In genomic region chr17:21665935-21666493, GRCh38 we compare ENCODE assay signal across 14 cellular contexts. TPM values are rescaled to one million over a fixed set of nuclear protein-coding genes. Genes with fewer than 3 reads are reported as not detected.
DNase-seq lines count a peak whose midpoint lies in the region; ATAC-seq and TF ChIP-seq lines count a peak whose summit lies in the region.
"Not testable (repeated sequence)": the region's sequence is repeated elsewhere in the genome, so short reads cannot be mapped to it uniquely, and the experiment has no call there.
"Had no signal": no experiment of that assay in that cellular context is flagged by ENCODE, and none has a peak within 500 bp of the region (broad histone marks: within the 10 kb centered on the region; RNA-seq: fewer than 3 reads in every experiment).

No MANE protein-coding gene starts in this region.

- H2AFZ ChIP-seq in Karpas-422 (ENCODE audit: low read length), result not testable (repeated sequence)

- not testable (repeated sequence) for H3K4me1 Mint-ChIP-seq in natural killer cell; type B pancreatic cell (ENCODE audit: unreplicated experiment)

- H3K9ac ChIP-seq in Karpas-422 (ENCODE audit: low read length), result not testable (repeated sequence)

- intact Hi-C loops in cardiac septum (cut with DNase I); natural killer cell (cut with micrococcal nuclease): not testable (repeated sequence)

- not testable (repeated sequence) for H3K9me3 ChIP-seq in Karpas-422 (ENCODE audit: low read length)
- peaks cover 0 to 11% of the 10 kb centered on the region in 2 donors for H3K9me3 ChIP-seq in lung (ENCODE audit: control insufficient read depth in 2 of 2, insufficient read depth in 1 of 2, low read length in 1 of 2)

- not testable (repeated sequence) for H3K4me3 ChIP-seq in Karpas-422 (ENCODE audit: low read length); lung

- H3K4me2 ChIP-seq in Karpas-422 (ENCODE audit: low read depth, low read length, poor library complexity, severe bottlenecking), result not testable (repeated sequence)

- H4K20me1 ChIP-seq in Karpas-422 (ENCODE audit: insufficient read depth, low read depth, low read length), result not testable (repeated sequence)

- not testable (repeated sequence) for TF ChIP-seq CTCF in lung (IDR thresholded peaks at IDR 0.05; ENCODE audit: control extremely low read depth, extremely low read depth); natural killer cell (IDR thresholded peaks at IDR 0.05); type B pancreatic cell (conservative IDR thresholded peaks at IDR 0.05)

- H3K27ac Mint-ChIP-seq in natural killer cell, type B pancreatic cell: not testable (repeated sequence)

- not testable (repeated sequence) for H3K79me2 ChIP-seq in Karpas-422 (ENCODE audit: low read length)

- not testable (repeated sequence) for H3K4me3 Mint-ChIP-seq in natural killer cell, type B pancreatic cell

- DNase-seq in Karpas-422 (peak; percentile 31), cardiac septum (ENCODE audit: low spot score) (peak; percentile 73), lung (ENCODE audit: low spot score) (peak; percentile 31), natural killer cell (peak; percentile 13), type B pancreatic cell (ENCODE audit: extremely low spot score, unreplicated experiment) (peak; percentile 67)
- DNase-seq in activated T-cell treated with anti-CD3 and anti-CD28 coated beads, Interleukin-2, amount 50 U/mL, for 48 hours, result peak; percentile 12

- WGBS in lung, 2 donors, result 40 to 48% methylated on average over 2 of the region's 2 CpGs

- not testable (repeated sequence) for H3K36me3 ChIP-seq in Karpas-422 (ENCODE audit: insufficient read depth, low read length); lung (ENCODE audit: control insufficient read depth in 2 of 2, insufficient read depth in 2 of 2, low read length in 2 of 2)

- not testable (repeated sequence) for H3K27me3 ChIP-seq in Karpas-422 (ENCODE audit: low read length); lung (ENCODE audit: control insufficient read depth, insufficient read depth)

- not testable (repeated sequence) for H3K27ac ChIP-seq in Karpas-422 (ENCODE audit: low read length); lung (ENCODE audit: low read depth in 1 of 2, low read length in 1 of 2)

- H3K4me1 ChIP-seq in Karpas-422 (ENCODE audit: low read length); lung (ENCODE audit: control insufficient read depth in 2 of 2, insufficient read depth in 2 of 2, low read length in 2 of 2): not testable (repeated sequence)

- ATAC-seq in lung (ENCODE audit: insufficient read depth, low FRiP score); natural killer cell: not testable (repeated sequence)

- H3K27me3 Mint-ChIP-seq in natural killer cell (ENCODE audit: low read depth in 2 of 2); type B pancreatic cell: not testable (repeated sequence)

- not testable (repeated sequence) for H3K9me3 Mint-ChIP-seq in natural killer cell
- peaks cover 15% of the 10 kb centered on the region for H3K9me3 Mint-ChIP-seq in type B pancreatic cell

- H3K9me2 ChIP-seq in Karpas-422 (replicated peaks; ENCODE audit: insufficient read depth, low read length), result not testable (repeated sequence)

- not testable (repeated sequence) for H3K36me3 Mint-ChIP-seq in natural killer cell, type B pancreatic cell

RNA-seq across cellular contexts. Expression of gene KCNJ18, which starts 26.3 kb away (rescaled TPM):
- not detected in 2 replicates for total RNA-seq in Karpas-422 (2014; rRNA removed; shearing (Covaris generic); ENCODE audit: low replicate concordance)
- total RNA-seq in cardiac septum (not detected), lung (not detected), natural killer cell (not detected), type B pancreatic cell (ENCODE audit: low replicate concordance) (not detected in 2 replicates)
- polyA plus RNA-seq in lung, result not detected
- total RNA-seq: CD4-positive, alpha-beta T cell; CD8-positive, alpha-beta memory T cell; GM12878; GM23248; H1; H7 had no signal
- polyA plus RNA-seq: A549; CD14-positive monocyte; CD8-positive, alpha-beta memory T cell; GM12878; GM23248; H1 had no signal

Comparison
In these comparisons a context has a peak if more than half of its experiments do, and no peak if none do; other contexts are left out.
1. DNase-seq: peak in every context shown above with its lines; median percentile 73 in cardiac septum; 67 in type B pancreatic cell; 31 in Karpas-422; 31 in lung; 13 in natural killer cell; 12 in activated T-cell treated with anti-CD3 and anti-CD28 coated beads, Interleukin-2, amount 50 U/mL, for 48 hours.